In genomic region chr15:70605606-70606410, GRCh38 we compare ENCODE assay signal across 1 cellular context.
TF ChIP-seq lines count a peak whose summit lies in the region.

No MANE protein-coding gene starts in this region.

TF ChIP-seq in endothelial cell of umbilical vein, 7 proteins besides CTCF, POLR2A, EP300 and RAD21:
- TF ChIP-seq, protein P1, sequence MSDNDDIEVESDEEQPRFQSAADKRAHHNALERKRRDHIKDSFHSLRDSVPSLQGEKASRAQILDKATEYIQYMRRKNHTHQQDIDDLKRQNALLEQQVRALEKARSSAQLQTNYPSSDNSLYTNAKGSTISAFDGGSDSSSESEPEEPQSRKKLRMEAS (IDR thresholded peaks at IDR 0.05; ENCODE audit: insufficient read depth, insufficient read length) = no peak
- TF ChIP-seq GATA2 (IDR thresholded peaks at IDR 0.05; ENCODE audit: insufficient read depth, insufficient read length, low read depth, low read length) = no peak
- no peak for TF ChIP-seq POLR2AphosphoS5 (IDR thresholded peaks at IDR 0.05; ENCODE audit: insufficient read depth, low read depth, low read length)
- no peak for TF ChIP-seq EZH2 (IDR thresholded peaks at IDR 0.05; ENCODE audit: borderline replicate concordance, low read depth, low read length, severe bottlenecking)
- no peak for TF ChIP-seq JUN (IDR thresholded peaks at IDR 0.05; ENCODE audit: borderline replicate concordance, insufficient read depth, insufficient read length, low read depth)
- TF ChIP-seq MYC (IDR thresholded peaks at IDR 0.05; ENCODE audit: low read depth, low read length) = no peak
- TF ChIP-seq FOS (IDR thresholded peaks at IDR 0.05; ENCODE audit: borderline replicate concordance, insufficient read depth, low read length) = no peak
